Comparison of ENCODE assay signal across 22 cellular contexts in the genomic region with DNA sequence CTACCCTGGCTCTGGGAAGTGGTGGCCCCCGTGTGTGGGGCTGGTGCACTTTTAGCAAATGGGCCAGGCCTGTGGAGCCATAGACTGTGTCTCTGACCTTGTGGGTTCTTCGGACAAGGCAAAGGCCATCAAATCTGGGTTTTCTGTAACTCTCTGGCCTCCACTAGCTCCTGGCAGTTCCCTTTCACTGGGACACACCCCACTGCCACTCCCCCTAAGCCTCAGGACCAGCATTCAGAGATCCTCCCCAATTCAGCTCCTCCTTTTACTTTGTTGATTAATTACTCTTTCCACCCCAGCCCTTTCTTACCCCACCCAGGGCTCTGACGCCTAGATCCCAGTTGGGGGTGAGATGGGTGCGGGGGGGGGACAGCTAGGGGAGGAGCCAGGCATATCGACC.
"Had no signal": no experiment of that assay in that cellular context is flagged by ENCODE, and none has a peak within 500 bp of the region (broad histone marks: within the 10 kb centered on the region; RNA-seq: fewer than 3 reads in every experiment).

No MANE protein-coding gene starts in this region.

- H2AFZ ChIP-seq: neural progenitor cell had no signal

- ATAC-seq: effector memory CD8-positive, alpha-beta T cell; left ventricle myocardium superior; lower lobe of right lung; sciatic nerve; stimulated activated memory B cell treated with anti-CD40 and anti-IgM and Interleukin-4, amounts not matched to agents 10 μg/mL and 1 μg/mL and 100 μg/mL, for 72 hours; upper lobe of right lung had no signal

- H3K27me3 Mint-ChIP-seq: stimulated activated memory B cell treated with anti-CD40 and anti-IgM and Interleukin-4, amounts not matched to agents 10 μg/mL and 1 μg/mL and 100 μg/mL, for 72 hours had no signal

- DNase-seq: cerebellar nuclear complex; cortex of kidney; effector memory CD8-positive, alpha-beta T cell; foreskin melanocyte; glutamatergic neuron; hypothalamus; left ventricle myocardium superior; lower lobe of right lung; nucleus accumbens; stimulated activated CD4-positive, alpha-beta T cell treated with anti-CD3 and anti-CD28 coated beads, Interleukin-2, amount 100 ng/mL, for 24 hours; stimulated activated CD4-positive, alpha-beta T cell treated with anti-CD3 and anti-CD28 coated beads, Interleukin-4, amount 100 ng/mL, for 24 hours; transverse colon; upper lobe of right lung; uterus had no signal

- H3K27ac ChIP-seq: esophagus muscularis mucosa, lower lobe of right lung, neural progenitor cell, prostate gland, right atrium auricular region, transverse colon, upper lobe of right lung, uterus had no signal

- H3K36me3 Mint-ChIP-seq: neural progenitor cell; stimulated activated memory B cell treated with anti-CD40 and anti-IgM and Interleukin-4, amounts not matched to agents 10 μg/mL and 1 μg/mL and 100 μg/mL, for 72 hours had no signal

- H3K4me1 ChIP-seq: esophagus muscularis mucosa, lower lobe of right lung, prostate gland, right atrium auricular region, transverse colon, upper lobe of right lung, uterus had no signal

- H3K4me1 Mint-ChIP-seq: stimulated activated memory B cell treated with anti-CD40 and anti-IgM and Interleukin-4, amounts not matched to agents 10 μg/mL and 1 μg/mL and 100 μg/mL, for 72 hours had no signal

- H3K27ac Mint-ChIP-seq: effector memory CD8-positive, alpha-beta T cell; nephron; neural progenitor cell; stimulated activated memory B cell treated with anti-CD40 and anti-IgM and Interleukin-4, amounts not matched to agents 10 μg/mL and 1 μg/mL and 100 μg/mL, for 72 hours; stimulated activated naive CD8-positive, alpha-beta T cell treated with anti-CD3 and anti-CD28 coated beads, Interleukin-15, Interleukin-2, amounts not matched to agents 100 ng/mL and 50 ng/mL, for 24 hours had no signal

- H3K36me3 ChIP-seq: esophagus muscularis mucosa, lower lobe of right lung, neural progenitor cell, prostate gland, right atrium auricular region, transverse colon, upper lobe of right lung, uterus had no signal

- H3K4me2 ChIP-seq: neural progenitor cell had no signal

- H3K4me3 Mint-ChIP-seq: effector memory CD8-positive, alpha-beta T cell; nephron; neural progenitor cell; stimulated activated memory B cell treated with anti-CD40 and anti-IgM and Interleukin-4, amounts not matched to agents 10 μg/mL and 1 μg/mL and 100 μg/mL, for 72 hours; stimulated activated naive CD8-positive, alpha-beta T cell treated with anti-CD3 and anti-CD28 coated beads, Interleukin-15, Interleukin-2, amounts not matched to agents 100 ng/mL and 50 ng/mL, for 24 hours had no signal

- H3K4me3 ChIP-seq: esophagus muscularis mucosa, lower lobe of right lung, neural progenitor cell, prostate gland, right atrium auricular region, transverse colon, upper lobe of right lung, uterus had no signal

- H3K27me3 ChIP-seq: neural progenitor cell, right atrium auricular region, uterus had no signal

- H3K9me3 Mint-ChIP-seq: effector memory CD8-positive, alpha-beta T cell; nephron; stimulated activated naive CD8-positive, alpha-beta T cell treated with anti-CD3 and anti-CD28 coated beads, Interleukin-15, Interleukin-2, amounts not matched to agents 100 ng/mL and 50 ng/mL, for 24 hours had no signal

- H3K9me3 ChIP-seq: esophagus muscularis mucosa, lower lobe of right lung, prostate gland, right atrium auricular region, transverse colon, upper lobe of right lung, uterus had no signal
